9 cellular contexts compared by ENCODE assay signal in genomic region chr13:97256343-97256783, GRCh38. TPM values are rescaled to one million over a fixed set of nuclear protein-coding genes. Genes with fewer than 3 reads are reported as not detected.
A peak's percentile ranks its signal among the peaks of the same experiment; 100 is the strongest.
DNase-seq lines count a peak whose midpoint lies in the region; ATAC-seq, FAIRE-seq and TF ChIP-seq lines count a peak whose summit lies in the region.
"Had no signal": no experiment of that assay in that cellular context is flagged by ENCODE, and none has a peak within 500 bp of the region (broad histone marks: within the 10 kb centered on the region; RNA-seq: fewer than 3 reads in every experiment).

No MANE protein-coding gene starts in this region.

- H3K18ac ChIP-seq in neuronal stem cell (ENCODE audit: low read length), result no peak overlapping the region

- ATAC-seq in GM21825 (IDR thresholded peaks at IDR 0.05; ENCODE audit: unreplicated experiment) (no peak), GM18907 (IDR thresholded peaks at IDR 0.05; ENCODE audit: unreplicated experiment) (no peak)

- no peak overlapping the region for H2AK5ac ChIP-seq in neuronal stem cell (ENCODE audit: low read depth, low read length)

- whole genome bisulfite sequencing in neuronal stem cell (ENCODE audit: extremely low coverage in 2 of 2, insufficient read length in 2 of 2, insufficient replicate concordance in 1 of 2), 2 donors, result no CpG with 5 or more reads among the region's 5 CpGs

- H3K9me3 ChIP-seq in skeletal muscle tissue (ENCODE audit: control insufficient read depth in 3 of 3, low read length in 3 of 3) (no peaks in the 10 kb centered on the region), neuronal stem cell (replicated peaks in 1 of 2; ENCODE audit: control insufficient read depth in 2 of 2, insufficient read depth in 1 of 2, low read depth in 1 of 2, low read length in 2 of 2) (no peaks in the 10 kb centered on the region)

- no peaks in the 10 kb centered on the region for H3K27me3 ChIP-seq in skeletal muscle tissue (ENCODE audit: control insufficient read depth in 3 of 3, insufficient read depth in 3 of 3, low read length in 3 of 3)
- H3K27me3 ChIP-seq in neuronal stem cell (ENCODE audit: control insufficient read depth in 3 of 3, insufficient read depth in 3 of 3, low read depth in 1 of 3, low read length in 3 of 3), result no peaks in the 10 kb centered on the region
- H3K27me3 ChIP-seq: cardiac muscle cell had no signal

- H3K4me1 ChIP-seq in skeletal muscle tissue (ENCODE audit: control insufficient read depth in 3 of 3, insufficient read depth in 3 of 3, low read length in 3 of 3), result peaks cover 61 to 70% (median 66%) of the 10 kb centered on the region in 3 donors
- H3K4me1 ChIP-seq in neuronal stem cell (ENCODE audit: control insufficient read depth in 2 of 2, insufficient read depth in 1 of 2, low read depth in 1 of 2, low read length in 2 of 2), result peaks cover 4 to 5% of the 10 kb centered on the region in 2 donors

- H2BK120ac ChIP-seq in neuronal stem cell (ENCODE audit: low read depth, low read length), result no peak overlapping the region

- no peak overlapping the region for H2AFZ ChIP-seq in neuronal stem cell (ENCODE audit: low read length)

- H3K4me3 ChIP-seq in foreskin fibroblast (ENCODE audit: low read depth in 1 of 2, low read length in 2 of 2) (no peak overlapping the region), skeletal muscle tissue (ENCODE audit: low read length in 3 of 3) (peak overlapping the region in 1 of 3 donors; percentile 21), neuronal stem cell (ENCODE audit: low read length in 2 of 2) (no peak overlapping the region)
- H3K4me3 ChIP-seq: cardiac muscle cell had no signal

- H3K4me2 ChIP-seq in neuronal stem cell (ENCODE audit: insufficient read depth, low read length, poor library complexity, severe bottlenecking), result no peak overlapping the region

- H4K91ac ChIP-seq in neuronal stem cell (ENCODE audit: low read depth, low read length, poor library complexity), result no peak overlapping the region

- no peak overlapping the region for H2BK15ac ChIP-seq in neuronal stem cell (ENCODE audit: low read length)

- H3K9ac ChIP-seq in skeletal muscle tissue (ENCODE audit: low read depth in 1 of 3, low read length in 3 of 3) (no peak overlapping the region), neuronal stem cell (ENCODE audit: low read depth, low read length, poor library complexity) (no peak overlapping the region)

- H3K14ac ChIP-seq in neuronal stem cell (ENCODE audit: low read length), result no peak overlapping the region

- no peak for TF ChIP-seq POLR2A in H54 (IDR thresholded peaks at IDR 0.05; ENCODE audit: low read depth, low read length)

- no peak overlapping the region for H3K4ac ChIP-seq in neuronal stem cell (ENCODE audit: low read length)

- TF ChIP-seq CTCF in foreskin fibroblast (IDR thresholded peaks at IDR 0.05; ENCODE audit: low read depth, low read length), result no peak

- H2BK12ac ChIP-seq in neuronal stem cell (ENCODE audit: low read length), result no peak overlapping the region

- peaks cover 3% of the 10 kb centered on the region for H3K79me1 ChIP-seq in neuronal stem cell (ENCODE audit: low read depth, low read length)

- H3K36me3 ChIP-seq in skeletal muscle tissue (ENCODE audit: control insufficient read depth in 3 of 3, insufficient read depth in 3 of 3, low read length in 3 of 3) (no peaks in the 10 kb centered on the region), neuronal stem cell (replicated peaks in 1 of 2; ENCODE audit: control insufficient read depth in 2 of 2, insufficient read depth in 2 of 2, low read length in 2 of 2) (no peaks in the 10 kb centered on the region)
- H3K36me3 ChIP-seq: cardiac muscle cell had no signal

- peak overlapping the region; percentile 69 for H3K27ac ChIP-seq in skeletal muscle tissue (ENCODE audit: low read depth, low read length)
- H3K27ac ChIP-seq in neuronal stem cell (replicated peaks; ENCODE audit: low read length), result no peak overlapping the region
- H3K27ac ChIP-seq: cardiac muscle cell had no signal

- FAIRE-seq in H54 (lab: Jason Lieb, UNC), result peak; percentile 98

- no peak overlapping the region for H2BK5ac ChIP-seq in neuronal stem cell (ENCODE audit: low read length)

- H3K23ac ChIP-seq in neuronal stem cell (ENCODE audit: low read depth, low read length, poor library complexity), result no peak overlapping the region

- H4K8ac ChIP-seq in neuronal stem cell (ENCODE audit: low read depth, low read length), result no peak overlapping the region

- DNase-seq in H54 (ENCODE audit: insufficient read length, low spot score) (peak; percentile 40), T1000 (lab: John Stamatoyannopoulos, UW) (peak; percentile 6), foreskin fibroblast (peak; percentile 67 to 80), NCI-H1417 treated with DMSO at 0.1 percent for 48 hours (lab: John Stamatoyannopoulos, UW) (no peak), neuronal stem cell (ENCODE audit: low spot score) (no peak)

RNA-seq across cellular contexts. Expression of gene MBNL2, which starts 34.2 kb away (rescaled TPM):
- total RNA-seq in skeletal muscle tissue, result 30.3 TPM
- 19.1 TPM for polyA plus RNA-seq in neuronal stem cell (2013, experiment 1 of 2)
- 22.7 TPM for polyA plus RNA-seq in neuronal stem cell (2013, experiment 2 of 2)

Comparison
In these comparisons a context has a peak if more than half of its experiments do, and no peak if none do; other contexts are left out.
1. DNase-seq: peak in H54 (single experiment), T1000 (single experiment) and foreskin fibroblast (2 of 2); none in NCI-H1417 treated with DMSO at 0.1 percent for 48 hours (single experiment) and neuronal stem cell (single experiment).